In genomic region chr17:18960241-18960665, GRCh38 we compare ENCODE assay signal across 13 cellular contexts. TPM values are rescaled to one million over a fixed set of nuclear protein-coding genes. Genes with fewer than 3 reads are reported as not detected.
"Had no signal": no experiment of that assay in that cellular context is flagged by ENCODE, and none has a peak within 500 bp of the region (broad histone marks: within the 10 kb centered on the region; RNA-seq: fewer than 3 reads in every experiment).

No MANE protein-coding gene starts in this region.

- H3K27ac Mint-ChIP-seq: activated naive CD8-positive, alpha-beta T cell treated with anti-CD3 and anti-CD28 coated beads, Interleukin-2, amount 10 ng/mL, durations not matched to agents 7 days and 5 days; endodermal cell; natural killer cell had no signal

- H3K4me3 Mint-ChIP-seq: activated naive CD8-positive, alpha-beta T cell treated with anti-CD3 and anti-CD28 coated beads, Interleukin-2, amount 10 ng/mL, durations not matched to agents 7 days and 5 days; activated T-cell treated with anti-CD3 and anti-CD28 coated beads, Interleukin-2, amount 50 U/mL, for 4 hours; endodermal cell; immature natural killer cell; natural killer cell had no signal

- H3K36me3 Mint-ChIP-seq: activated naive CD8-positive, alpha-beta T cell treated with anti-CD3 and anti-CD28 coated beads, Interleukin-2, amount 10 ng/mL, durations not matched to agents 7 days and 5 days; immature natural killer cell; natural killer cell had no signal

- H3K36me3 ChIP-seq: breast epithelium, prostate gland, right lobe of liver had no signal

- H3K9me3 Mint-ChIP-seq: activated naive CD8-positive, alpha-beta T cell treated with anti-CD3 and anti-CD28 coated beads, Interleukin-2, amount 10 ng/mL, durations not matched to agents 7 days and 5 days; activated T-cell treated with anti-CD3 and anti-CD28 coated beads, Interleukin-2, amount 50 U/mL, for 4 hours; endodermal cell; immature natural killer cell; natural killer cell had no signal

- H3K27me3 ChIP-seq: breast epithelium, right lobe of liver had no signal

- H3K4me3 ChIP-seq: breast epithelium, prostate gland, right lobe of liver had no signal

- H3K27me3 Mint-ChIP-seq: activated naive CD8-positive, alpha-beta T cell treated with anti-CD3 and anti-CD28 coated beads, Interleukin-2, amount 10 ng/mL, durations not matched to agents 7 days and 5 days had no signal

- H3K9me3 ChIP-seq: breast epithelium, prostate gland, right lobe of liver had no signal

- H3K27ac ChIP-seq: breast epithelium, prostate gland, right lobe of liver had no signal

- H3K4me1 ChIP-seq: breast epithelium, prostate gland, right lobe of liver had no signal

RNA-seq across cellular contexts. Expression of gene SLC5A10, which starts 8.3 kb away (rescaled TPM):
- total RNA-seq: activated naive CD8-positive, alpha-beta T cell treated with anti-CD3 and anti-CD28 coated beads, Interleukin-2, amount 10 ng/mL, durations not matched to agents 7 days and 5 days; activated T-cell treated with anti-CD3 and anti-CD28 coated beads, Interleukin-2, amount 50 U/mL, for 4 hours; chondrocyte; dermis microvascular lymphatic vessel endothelial cell; mucosa of gallbladder; occipital lobe; prostate gland; ureter had no signal
- polyA plus RNA-seq: immature natural killer cell had no signal
